ENCODE assay signal across 8 cellular contexts in genomic region chr14:22556990-22557623, GRCh38. TPM values are rescaled to one million over a fixed set of nuclear protein-coding genes. Genes with fewer than 3 reads are reported as not detected.
DNase-seq lines count a peak whose midpoint lies in the region; ATAC-seq and TF ChIP-seq lines count a peak whose summit lies in the region.

No MANE protein-coding gene starts in this region.

- TF ChIP-seq CTCF in HL-60 (IDR thresholded peaks at IDR 0.05; ENCODE audit: insufficient read depth, low read length) (peak; percentile 54), OCI-LY1 (IDR thresholded peaks at IDR 0.05; ENCODE audit: low read length) (peak; percentile 100), epithelial cell of esophagus (IDR thresholded peaks at IDR 0.05; ENCODE audit: insufficient read depth, low read depth, low read length, missing control alignments) (peak; percentile 82)

- H3F3A ChIP-seq in OCI-LY1 (ENCODE audit: insufficient read depth, low read length) = no peaks in the 10 kb centered on the region

- no peaks in the 10 kb centered on the region for H3K27me3 ChIP-seq in BLaER1
- H3K27me3 ChIP-seq in HL-60 (ENCODE audit: insufficient read depth, poor library complexity, severe bottlenecking) = no peaks in the 10 kb centered on the region
- H3K27me3 ChIP-seq in OCI-LY1 (ENCODE audit: insufficient read depth, low read length) = no peaks in the 10 kb centered on the region

- DNase-seq in HL-60 (ENCODE audit: low read depth in 1 of 2, low spot score in 1 of 2) = peak; percentile 71 to 87
- DNase-seq in activated T-cell treated with anti-CD3 and anti-CD28 coated beads for 1 hour (ENCODE audit: low read depth) = peak; percentile 95
- DNase-seq in epithelial cell of esophagus (ENCODE audit: low read depth) = peak; percentile 72
- DNase-seq in mucosa of gallbladder (ENCODE audit: low spot score) = peak; percentile 87
- peak; percentile 91 to 93 for DNase-seq in stimulated activated CD8-positive, alpha-beta memory T cell treated with anti-CD3 and anti-CD28 coated beads, Interleukin-4, amount 100 ng/mL, for 1 hour (ENCODE audit: low read depth in 2 of 2, low spot score in 1 of 2)

- H3K36me3 ChIP-seq in BLaER1 = peaks cover 30% of the 10 kb centered on the region
- peaks cover 8% of the 10 kb centered on the region; the same call in 1 of the 2 replicates for H3K36me3 ChIP-seq in OCI-LY1 (ENCODE audit: insufficient read depth, low read length)

- H3K4me3 ChIP-seq in BLaER1 = peak overlapping the region; percentile 61
- peak overlapping the region; percentile 19 for H3K4me3 ChIP-seq in HL-60 (replicated peaks; ENCODE audit: insufficient read depth, low read length)
- H3K4me3 ChIP-seq in OCI-LY1 (ENCODE audit: low read depth, low read length, poor library complexity, severe bottlenecking) = peak overlapping the region; percentile 46
- no peak overlapping the region for H3K4me3 ChIP-seq in epithelial cell of esophagus (ENCODE audit: low read length)

- H4K20me1 ChIP-seq in BLaER1 (no peaks in the 10 kb centered on the region), OCI-LY1 (ENCODE audit: insufficient read depth, low read length) (no peaks in the 10 kb centered on the region)

- peaks cover 90% of the 10 kb centered on the region for H3K4me1 ChIP-seq in BLaER1
- H3K4me1 ChIP-seq in OCI-LY1 (ENCODE audit: insufficient read depth, low read length, severe bottlenecking) = peaks cover 73% of the 10 kb centered on the region

- no peaks in the 10 kb centered on the region for H3K9me2 ChIP-seq in OCI-LY1 (ENCODE audit: low read depth, low read length)

- no peak overlapping the region for H2AFZ ChIP-seq in OCI-LY1 (ENCODE audit: low read length)

- H3K79me2 ChIP-seq in OCI-LY1 (ENCODE audit: insufficient read depth, low read length) = no peaks in the 10 kb centered on the region

- H3K27ac ChIP-seq in BLaER1 (peak overlapping the region; percentile 100), HL-60 (replicated peaks) (peak overlapping the region; percentile 99), OCI-LY1 (ENCODE audit: low read depth, low read length, poor library complexity, severe bottlenecking) (peak overlapping the region; percentile 99)

- peak; percentile 23 for ATAC-seq in GM19372 (IDR thresholded peaks at IDR 0.05; ENCODE audit: low read depth, unreplicated experiment)

- H3K4me2 ChIP-seq in BLaER1 (peak overlapping the region; percentile 90), OCI-LY1 (ENCODE audit: low read length) (peak overlapping the region; percentile 69)

- peak overlapping the region; percentile 99 for H3K9ac ChIP-seq in BLaER1
- peak overlapping the region; percentile 88 for H3K9ac ChIP-seq in OCI-LY1 (ENCODE audit: low read length)

- H3K9me3 ChIP-seq in BLaER1 = no peaks in the 10 kb centered on the region
- no peaks in the 10 kb centered on the region for H3K9me3 ChIP-seq in OCI-LY1 (ENCODE audit: low read length)

RNA-seq across cellular contexts. Expression of gene DAD1, which starts 31.9 kb away (rescaled TPM):
- 235 TPM for total RNA-seq in mucosa of gallbladder

RNA-seq across cellular contexts. Expression of gene ABHD4, which starts 41.0 kb away (rescaled TPM):
- 77.2 TPM for total RNA-seq in mucosa of gallbladder
